In the genomic region with DNA sequence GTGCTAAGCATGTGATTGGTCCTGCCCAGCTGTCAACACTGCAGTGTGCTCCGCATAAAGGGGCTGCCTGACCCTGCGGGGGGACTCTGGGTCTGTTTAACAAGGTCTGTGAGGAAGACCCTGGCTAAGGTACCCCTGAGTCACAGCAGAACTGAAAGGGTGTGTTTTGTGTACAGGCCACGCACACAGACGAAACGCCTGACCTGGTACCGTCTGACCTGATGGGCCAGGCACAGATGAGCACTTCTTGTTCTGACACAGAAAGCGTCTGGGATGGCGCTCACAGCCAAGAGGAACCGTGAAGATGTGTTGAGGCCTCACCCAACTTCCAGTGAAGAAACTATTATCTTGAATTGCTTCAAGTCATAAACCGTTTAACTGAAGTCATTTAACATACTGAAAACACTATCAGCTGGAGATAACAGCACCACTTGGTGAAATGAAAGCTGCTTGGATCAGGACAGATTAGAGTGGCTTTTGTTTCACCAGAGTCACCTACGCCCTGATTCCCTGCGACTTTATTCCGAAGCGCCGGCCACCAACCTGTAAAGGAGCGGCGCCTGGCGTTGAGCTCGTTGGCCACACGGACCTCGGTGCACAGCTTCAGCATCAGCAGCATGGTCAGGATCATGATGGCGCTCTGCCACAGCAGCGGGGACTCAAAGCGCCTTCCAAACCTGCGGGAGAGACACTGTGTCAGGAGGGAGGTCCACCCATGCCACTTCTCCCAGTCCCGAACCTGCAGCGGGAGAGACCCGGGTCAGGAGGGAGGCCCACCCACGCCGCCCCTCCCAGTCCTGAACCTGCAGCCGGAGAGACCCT, we compare ENCODE assay signal across 17 cellular contexts. TPM values are rescaled to one million over a fixed set of nuclear protein-coding genes. Genes with fewer than 3 reads are reported as not detected.
A peak's percentile ranks its signal among the peaks of the same experiment; 100 is the strongest.
DNase-seq lines count a peak whose midpoint lies in the region; ATAC-seq and TF ChIP-seq lines count a peak whose summit lies in the region.
"Had no signal": no experiment of that assay in that cellular context is flagged by ENCODE, and none has a peak within 500 bp of the region (broad histone marks: within the 10 kb centered on the region; RNA-seq: fewer than 3 reads in every experiment).

No MANE protein-coding gene starts in this region.

- BruUV-seq in mammary epithelial cell (replicated peaks; lab: Mats Ljungman, UMichigan) = no TSS peak

- no peaks in the 10 kb centered on the region for H3K9me3 Mint-ChIP-seq in neural crest cell
- H3K9me3 Mint-ChIP-seq: activated CD4-positive, alpha-beta memory T cell treated with anti-CD3 and anti-CD28 coated beads, Interleukin-2, amount 10 ng/mL, durations not matched to agents 7 days and 5 days; activated T-helper 2 cell treated with anti-CD3 and anti-CD28 coated beads, Interferon-gamma antibody, Interleukin-2, Interleukin-4, amounts not matched to agents 10 μg/mL and 5 μg/mL and 100 μg/mL, durations not matched to agents 14 hours and 24 hours and 36 hours; HFFc6 had no signal

- intact Hi-C loops in breast epithelium (cut with DNase I; ENCODE audit: low total_unique reads) (no loop called here), mammary epithelial cell (cut with micrococcal nuclease) (no loop called here), aorta (cut with DNase I) (no loop called here)

- no peak overlapping the region for H3K9ac ChIP-seq in mammary epithelial cell (ENCODE audit: insufficient read depth, low read length)

- H4K20me1 ChIP-seq in mammary epithelial cell (ENCODE audit: insufficient read depth, low read length) = peaks cover 5% of the 10 kb centered on the region

- H3K27me3 Mint-ChIP-seq in neural crest cell (ENCODE audit: low read depth) = no peaks in the 10 kb centered on the region
- H3K27me3 Mint-ChIP-seq: activated CD4-positive, alpha-beta memory T cell treated with anti-CD3 and anti-CD28 coated beads, Interleukin-2, amount 10 ng/mL, durations not matched to agents 7 days and 5 days had no signal

- H3K27ac ChIP-seq in breast epithelium = peak overlapping the region; percentile 49 to 82
- H3K27ac ChIP-seq in mammary epithelial cell (ENCODE audit: insufficient read depth, low read depth, low read length) = no peak overlapping the region
- no peak overlapping the region for H3K27ac ChIP-seq in aorta (ENCODE audit: low read depth in 1 of 2, low read length in 2 of 2)
- H3K27ac ChIP-seq: SJSA1 had no signal

- peaks cover 5% of the 10 kb centered on the region for H3K4me1 Mint-ChIP-seq in neural crest cell

- H3K4me2 ChIP-seq in mammary epithelial cell (ENCODE audit: insufficient read depth, low read depth, low read length) = no peak overlapping the region

- CTCF ChIA-PET in mammary epithelial cell (lab: Charles Lee; ENCODE audit: low non-redundant PET) = no interaction called here

- H3K27ac Mint-ChIP-seq in neural crest cell (ENCODE audit: unreplicated experiment) = peak overlapping the region; percentile 27
- H3K27ac Mint-ChIP-seq: activated CD4-positive, alpha-beta memory T cell treated with anti-CD3 and anti-CD28 coated beads, Interleukin-2, amount 10 ng/mL, durations not matched to agents 7 days and 5 days; activated T-helper 2 cell treated with anti-CD3 and anti-CD28 coated beads, Interferon-gamma antibody, Interleukin-2, Interleukin-4, amounts not matched to agents 10 μg/mL and 5 μg/mL and 100 μg/mL, durations not matched to agents 14 hours and 24 hours and 36 hours; HFFc6 had no signal

- H3K4me3 Mint-ChIP-seq in neural crest cell = no peak overlapping the region
- H3K4me3 Mint-ChIP-seq: activated CD4-positive, alpha-beta memory T cell treated with anti-CD3 and anti-CD28 coated beads, Interleukin-2, amount 10 ng/mL, durations not matched to agents 7 days and 5 days; HFFc6 had no signal

- in situ Hi-C loops in mammary epithelial cell (cut with MboI; ENCODE audit: low sequenced_read_pairs in 2 of 2) = no loop called here
- in situ Hi-C loops in ACHN (cut with HindIII; ENCODE audit: low pct_ligation_motif_present, low pct_unique_long_range_greater_than_20kb, low sequenced_read_pairs) = no loop called here

- dilution Hi-C loops in mammary epithelial cell (cut with HindIII; ENCODE audit: low sequenced_read_pairs) = no loop called here

- 81% methylated on average over 22 of the region's 31 CpGs for WGBS in mammary epithelial cell (ENCODE audit: low coverage, missing lambda C conversion rate)
- WGBS in aorta, 2 donors = 86 to 89% methylated on average over 31 of the region's 31 CpGs

- H3K36me3 ChIP-seq in breast epithelium (no peaks in the 10 kb centered on the region), mammary epithelial cell (ENCODE audit: insufficient read depth, low read length) (no peaks in the 10 kb centered on the region), aorta (ENCODE audit: control insufficient read depth in 1 of 2, insufficient read depth in 2 of 2, low read length in 1 of 2) (no peaks in the 10 kb centered on the region), BE2C (no peaks in the 10 kb centered on the region)

- H3K4me1 ChIP-seq in breast epithelium = peaks cover 0 to 6% of the 10 kb centered on the region in 2 donors
- peaks cover 18% of the 10 kb centered on the region for H3K4me1 ChIP-seq in mammary epithelial cell (ENCODE audit: insufficient read depth, low read length)
- no peaks in the 10 kb centered on the region for H3K4me1 ChIP-seq in aorta (ENCODE audit: control insufficient read depth in 1 of 2, insufficient read depth in 2 of 2, low read length in 2 of 2)
- H3K4me1 ChIP-seq in BE2C = no peaks in the 10 kb centered on the region
- H3K4me1 ChIP-seq: SJSA1 had no signal

- DNase-seq in breast epithelium (ENCODE audit: low spot score in 2 of 2) = peak; percentile 17 to 36
- no peak for DNase-seq in mammary epithelial cell
- no peak for DNase-seq in neural crest cell (ENCODE audit: low read depth, low spot score)
- peak; percentile 22 to 71 for DNase-seq in aorta
- no peak for DNase-seq in ACHN
- DNase-seq in NCI-H1092 (lab: John Stamatoyannopoulos, UW) = no peak
- no peak for DNase-seq in BE2C
- DNase-seq: activated CD4-positive, alpha-beta memory T cell treated with anti-CD3 and anti-CD28 coated beads, Interleukin-2, amount 10 ng/mL, durations not matched to agents 7 days and 5 days; foreskin fibroblast; HFFc6; KBM-7; NCI-H1417; T-helper 9 cell had no signal

- no peaks in the 10 kb centered on the region for H3K9me3 ChIP-seq in breast epithelium
- no peaks in the 10 kb centered on the region for H3K9me3 ChIP-seq in mammary epithelial cell (replicated peaks; ENCODE audit: insufficient read depth, low read length)
- H3K9me3 ChIP-seq in aorta (ENCODE audit: control insufficient read depth, low read length) = no peaks in the 10 kb centered on the region
- H3K9me3 ChIP-seq in BE2C = no peaks in the 10 kb centered on the region
- H3K9me3 ChIP-seq: pancreas, SJSA1 had no signal

- H3K4me3 ChIP-seq in breast epithelium (no peak overlapping the region), mammary epithelial cell (replicated peaks in 1 of 3; ENCODE audit: insufficient read depth in 1 of 3, low read depth in 2 of 3, low read length in 3 of 3) (no peak overlapping the region), aorta (ENCODE audit: low read length in 2 of 2) (no peak overlapping the region), BE2C (ENCODE audit: low read depth, low read length) (no peak overlapping the region)
- H3K4me3 ChIP-seq: pancreas, SJSA1 had no signal

- H3K79me2 ChIP-seq in mammary epithelial cell (ENCODE audit: insufficient read depth, low read length) = peaks cover 98% of the 10 kb centered on the region

- H2AFZ ChIP-seq in mammary epithelial cell (ENCODE audit: low read depth, low read length) = no peak overlapping the region

- peak; percentile 14 for ATAC-seq in esophagus mucosa
- ATAC-seq in aorta (ENCODE audit: low FRiP score) = no peak

- TF ChIP-seq POLR2A in breast epithelium (IDR thresholded peaks at IDR 0.05) = no peak

- peaks cover 5% of the 10 kb centered on the region for H3K36me3 Mint-ChIP-seq in neural crest cell (ENCODE audit: low read depth)

- no peak for TF ChIP-seq CTCF in breast epithelium (IDR thresholded peaks at IDR 0.05)
- TF ChIP-seq CTCF in mammary epithelial cell (conservative IDR thresholded peaks at IDR 0.05 in 1 of 2, IDR thresholded peaks at IDR 0.05 in 1 of 2; ENCODE audit: extremely low read depth in 1 of 2, insufficient read depth in 1 of 2, low read depth in 1 of 2, low read length in 2 of 2) = no peak
- no peak for TF ChIP-seq CTCF in neural crest cell (conservative IDR thresholded peaks at IDR 0.05)
- no peak for TF ChIP-seq CTCF in BE2C (IDR thresholded peaks at IDR 0.05; ENCODE audit: low read depth, low read length)

- H3K27me3 ChIP-seq in breast epithelium (no peaks in the 10 kb centered on the region), mammary epithelial cell (ENCODE audit: insufficient read depth, low read length) (no peaks in the 10 kb centered on the region), aorta (ENCODE audit: control insufficient read depth in 1 of 2, insufficient read depth in 2 of 2, low read length in 1 of 2) (no peaks in the 10 kb centered on the region), BE2C (no peaks in the 10 kb centered on the region)
- H3K27me3 ChIP-seq: pancreas, SJSA1 had no signal

RNA-seq across cellular contexts. Expression of a gene that starts 8.5 kb away (rescaled TPM):
- total RNA-seq in breast epithelium (100 to 1,000 TPM in 1 of 3 donors, 10 to 100 TPM in 2; 45.2 to 141 (median 65.9) TPM), mammary epithelial cell (10 to 100 TPM; 40.0 to 42.7 TPM), esophagus mucosa (29.1 TPM), neural crest cell (28.4 and 29.8 TPM in 2 replicates), aorta (10 to 100 TPM; 40.1 to 47.7 TPM)
- polyA plus RNA-seq in mammary epithelial cell (28.8 TPM), aorta (10 to 100 TPM; 12.9 to 48.8 TPM)
- polyA minus RNA-seq in mammary epithelial cell = 40.9 TPM
- polyA plus RNA-seq in BE2C (2012; ENCODE audit: insufficient read depth, insufficient read length, low read depth) = 17.6 TPM

RNA-seq across cellular contexts. Expression of a gene that starts 21.4 kb away (rescaled TPM):
- 10 to 100 TPM; 24.6 to 42.1 (median 38.3) TPM for total RNA-seq in breast epithelium
- 10 to 100 TPM; 14.2 to 33.8 TPM for total RNA-seq in mammary epithelial cell
- polyA plus RNA-seq in mammary epithelial cell = 21.0 TPM
- 22.9 TPM for polyA minus RNA-seq in mammary epithelial cell
- total RNA-seq in esophagus mucosa = 15.5 TPM
- total RNA-seq in neural crest cell = 0.58 TPM in 1 of 2 replicates, not detected in the other
- total RNA-seq in aorta = 10 to 100 TPM in 1 of 2 donors, 1 to 10 TPM in 1; 7.9 to 13.0 TPM
- 10 to 100 TPM in 1 of 2 donors, 1 to 10 TPM in 1; 5.1 to 11.3 TPM for polyA plus RNA-seq in aorta
- 12.1 TPM for polyA plus RNA-seq in BE2C (2012; ENCODE audit: insufficient read depth, insufficient read length, low read depth)

RNA-seq across cellular contexts. Expression of a gene that starts 45.4 kb away (rescaled TPM):
- total RNA-seq in breast epithelium (10 to 100 TPM; 21.4 to 39.2 (median 23.9) TPM), mammary epithelial cell (100 to 1,000 TPM in 1 of 2 donors, 10 to 100 TPM in 1; 32.8 to 100 TPM), esophagus mucosa (77.1 TPM), neural crest cell (140 and 144 TPM in 2 replicates), aorta (10 to 100 TPM; 71.7 to 72.0 TPM)
- polyA plus RNA-seq in mammary epithelial cell (102 TPM), aorta (100 to 1,000 TPM in 1 of 2 donors, 10 to 100 TPM in 1; 69.5 to 109 TPM)
- 27.5 TPM for polyA minus RNA-seq in mammary epithelial cell
- 177 TPM for polyA plus RNA-seq in BE2C (2012; ENCODE audit: insufficient read depth, insufficient read length, low read depth)

Comparison
In these comparisons a context has a peak if more than half of its experiments do, and no peak if none do; other contexts are left out.
1. DNase-seq: peak in breast epithelium (2 of 2) and aorta (2 of 2); none in mammary epithelial cell (single experiment), neural crest cell (single experiment), ACHN (single experiment), NCI-H1092 (single experiment) and BE2C (single experiment).
2. H3K27ac ChIP-seq: peak in breast epithelium (2 of 2); none in mammary epithelial cell (single experiment) and aorta (0 of 2).